ENCODE assay signal across 1 cellular context in the genomic region with DNA sequence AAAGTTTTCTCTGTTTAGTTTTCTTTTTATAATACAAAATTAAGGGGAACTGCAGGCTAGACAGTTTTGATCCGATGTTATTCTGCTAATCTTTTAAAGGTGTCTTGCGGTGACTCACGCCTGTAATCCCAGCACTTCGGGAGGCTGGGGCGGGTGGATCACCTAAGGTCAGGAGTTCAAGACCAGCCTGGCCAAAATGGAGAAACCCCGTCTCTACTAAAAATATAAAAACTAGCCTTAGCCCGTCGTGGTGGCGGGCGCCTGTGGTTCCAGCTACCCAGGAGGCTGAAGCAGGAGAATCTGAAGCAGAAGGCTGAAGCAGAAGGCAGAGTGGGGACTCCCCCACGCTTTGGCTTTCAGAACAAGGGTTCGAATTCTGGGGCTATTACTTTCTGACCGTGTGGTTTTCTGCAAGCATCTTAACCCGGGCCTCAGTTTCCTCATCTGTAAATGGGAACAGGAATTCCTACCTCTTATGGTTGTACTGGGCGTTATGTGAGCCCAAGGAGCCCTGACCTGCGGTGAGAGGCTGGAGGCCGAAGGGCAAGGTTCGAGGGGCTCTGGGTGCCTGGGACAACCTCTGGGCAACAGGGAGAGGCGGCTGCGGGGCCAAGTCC.
TF ChIP-seq lines count a peak whose summit lies in the region.

No MANE protein-coding gene starts in this region.

TF ChIP-seq in K562, 482 proteins besides CTCF, POLR2A, EP300 and RAD21 (continues in another document):
- TF ChIP-seq ZNF212 (CRISPR knock-in tag; IDR thresholded peaks at IDR 0.05) (no peak), ETV5 (CRISPR knock-in tag; IDR thresholded peaks at IDR 0.05; ENCODE audit: low read depth) (no peak), SRSF1 (IDR thresholded peaks at IDR 0.05; ENCODE audit: low read depth, low read length) (no peak), TEAD2 (tag; IDR thresholded peaks at IDR 0.05) (no peak), HNRNPL (IDR thresholded peaks at IDR 0.05; ENCODE audit: low read depth, low read length) (no peak), ZNF347 (CRISPR knock-in tag; IDR thresholded peaks at IDR 0.05; ENCODE audit: low read depth) (no peak), CEBPG (CRISPR knock-in tag; IDR thresholded peaks at IDR 0.05) (no peak), CEBPG (tag; conservative IDR thresholded peaks at IDR 0.05 in 1 of 2, IDR thresholded peaks at IDR 0.05 in 1 of 2) (no peak), KLF6 (CRISPR knock-in tag; IDR thresholded peaks at IDR 0.05; ENCODE audit: borderline replicate concordance) (no peak), ZNF76 (CRISPR knock-in tag; IDR thresholded peaks at IDR 0.05; ENCODE audit: borderline replicate concordance) (no peak), ZNF79 (CRISPR knock-in tag; IDR thresholded peaks at IDR 0.05; ENCODE audit: low read depth) (no peak), ZNF124 (CRISPR knock-in tag; IDR thresholded peaks at IDR 0.05) (no peak), KDM2B (CRISPR knock-in tag; IDR thresholded peaks at IDR 0.05) (no peak), IRF2 (CRISPR knock-in tag; IDR thresholded peaks at IDR 0.05) (no peak), FOXJ2 (tag; IDR thresholded peaks at IDR 0.05) (no peak), MTF1 (CRISPR knock-in tag; IDR thresholded peaks at IDR 0.05; ENCODE audit: borderline replicate concordance) (no peak), MCM2 (IDR thresholded peaks at IDR 0.05; ENCODE audit: low read depth) (no peak), BRCA1 (IDR thresholded peaks at IDR 0.05) (no peak), BRCA1 (CRISPR knock-in tag; IDR thresholded peaks at IDR 0.05) (no peak), L3MBTL2 (IDR thresholded peaks at IDR 0.05) (no peak), ETS2 (tag; IDR thresholded peaks at IDR 0.05; ENCODE audit: borderline replicate concordance, poor library complexity, severe bottlenecking) (no peak), SMARCE1 (IDR thresholded peaks at IDR 0.05) (0 out of 2 replicates have a peak, but pooled peaks have one; percentile 16), ZNF134 (CRISPR knock-in tag; conservative IDR thresholded peaks at IDR 0.05) (no peak), ZNF431 (CRISPR knock-in tag; IDR thresholded peaks at IDR 0.05) (no peak), CTBP1 (IDR thresholded peaks at IDR 0.05; ENCODE audit: borderline replicate concordance) (no peak), MIER1 (IDR thresholded peaks at IDR 0.05; ENCODE audit: low read depth) (no peak), CC2D1A (IDR thresholded peaks at IDR 0.05) (no peak; the same call in 1 of the 2 replicates), DPF2 (IDR thresholded peaks at IDR 0.05) (peak; percentile 66), TAF1 (IDR thresholded peaks at IDR 0.05; ENCODE audit: control insufficient read depth, extremely low read depth, insufficient read depth, low read length, severe bottlenecking) (no peak), ZNF583 (CRISPR knock-in tag; IDR thresholded peaks at IDR 0.05) (no peak), ASH1L (IDR thresholded peaks at IDR 0.05; ENCODE audit: borderline replicate concordance, low read depth, partially characterized antibody) (no peak), RFX7 (CRISPR knock-in tag; IDR thresholded peaks at IDR 0.05) (no peak), RBM34 (IDR thresholded peaks at IDR 0.05; ENCODE audit: borderline replicate concordance, insufficient read depth, low read length) (no peak), JUND (IDR thresholded peaks at IDR 0.05; ENCODE audit: borderline replicate concordance, low read depth, low read length) (peak; percentile 65), JUND (tag; IDR thresholded peaks at IDR 0.05; ENCODE audit: borderline replicate concordance, low read depth, low read length) (no peak), KHSRP (IDR thresholded peaks at IDR 0.05) (no peak)
- TF ChIP-seq, protein P1, sequence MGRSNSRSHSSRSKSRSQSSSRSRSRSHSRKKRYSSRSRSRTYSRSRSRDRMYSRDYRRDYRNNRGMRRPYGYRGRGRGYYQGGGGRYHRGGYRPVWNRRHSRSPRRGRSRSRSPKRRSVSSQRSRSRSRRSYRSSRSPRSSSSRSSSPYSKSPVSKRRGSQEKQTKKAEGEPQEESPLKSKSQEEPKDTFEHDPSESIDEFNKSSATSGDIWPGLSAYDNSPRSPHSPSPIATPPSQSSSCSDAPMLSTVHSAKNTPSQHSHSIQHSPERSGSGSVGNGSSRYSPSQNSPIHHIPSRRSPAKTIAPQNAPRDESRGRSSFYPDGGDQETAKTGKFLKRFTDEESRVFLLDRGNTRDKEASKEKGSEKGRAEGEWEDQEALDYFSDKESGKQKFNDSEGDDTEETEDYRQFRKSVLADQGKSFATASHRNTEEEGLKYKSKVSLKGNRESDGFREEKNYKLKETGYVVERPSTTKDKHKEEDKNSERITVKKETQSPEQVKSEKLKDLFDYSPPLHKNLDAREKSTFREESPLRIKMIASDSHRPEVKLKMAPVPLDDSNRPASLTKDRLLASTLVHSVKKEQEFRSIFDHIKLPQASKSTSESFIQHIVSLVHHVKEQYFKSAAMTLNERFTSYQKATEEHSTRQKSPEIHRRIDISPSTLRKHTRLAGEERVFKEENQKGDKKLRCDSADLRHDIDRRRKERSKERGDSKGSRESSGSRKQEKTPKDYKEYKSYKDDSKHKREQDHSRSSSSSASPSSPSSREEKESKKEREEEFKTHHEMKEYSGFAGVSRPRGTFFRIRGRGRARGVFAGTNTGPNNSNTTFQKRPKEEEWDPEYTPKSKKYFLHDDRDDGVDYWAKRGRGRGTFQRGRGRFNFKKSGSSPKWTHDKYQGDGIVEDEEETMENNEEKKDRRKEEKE (IDR thresholded peaks at IDR 0.05; ENCODE audit: borderline replicate concordance in 1 of 2, control insufficient read depth in 1 of 2, low read depth in 2 of 2, low read length in 1 of 2) = no peak
- TF ChIP-seq, protein P2, sequence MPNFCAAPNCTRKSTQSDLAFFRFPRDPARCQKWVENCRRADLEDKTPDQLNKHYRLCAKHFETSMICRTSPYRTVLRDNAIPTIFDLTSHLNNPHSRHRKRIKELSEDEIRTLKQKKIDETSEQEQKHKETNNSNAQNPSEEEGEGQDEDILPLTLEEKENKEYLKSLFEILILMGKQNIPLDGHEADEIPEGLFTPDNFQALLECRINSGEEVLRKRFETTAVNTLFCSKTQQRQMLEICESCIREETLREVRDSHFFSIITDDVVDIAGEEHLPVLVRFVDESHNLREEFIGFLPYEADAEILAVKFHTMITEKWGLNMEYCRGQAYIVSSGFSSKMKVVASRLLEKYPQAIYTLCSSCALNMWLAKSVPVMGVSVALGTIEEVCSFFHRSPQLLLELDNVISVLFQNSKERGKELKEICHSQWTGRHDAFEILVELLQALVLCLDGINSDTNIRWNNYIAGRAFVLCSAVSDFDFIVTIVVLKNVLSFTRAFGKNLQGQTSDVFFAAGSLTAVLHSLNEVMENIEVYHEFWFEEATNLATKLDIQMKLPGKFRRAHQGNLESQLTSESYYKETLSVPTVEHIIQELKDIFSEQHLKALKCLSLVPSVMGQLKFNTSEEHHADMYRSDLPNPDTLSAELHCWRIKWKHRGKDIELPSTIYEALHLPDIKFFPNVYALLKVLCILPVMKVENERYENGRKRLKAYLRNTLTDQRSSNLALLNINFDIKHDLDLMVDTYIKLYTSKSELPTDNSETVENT (CRISPR knock-in tag; IDR thresholded peaks at IDR 0.05) = no peak
- TF ChIP-seq, protein P3, sequence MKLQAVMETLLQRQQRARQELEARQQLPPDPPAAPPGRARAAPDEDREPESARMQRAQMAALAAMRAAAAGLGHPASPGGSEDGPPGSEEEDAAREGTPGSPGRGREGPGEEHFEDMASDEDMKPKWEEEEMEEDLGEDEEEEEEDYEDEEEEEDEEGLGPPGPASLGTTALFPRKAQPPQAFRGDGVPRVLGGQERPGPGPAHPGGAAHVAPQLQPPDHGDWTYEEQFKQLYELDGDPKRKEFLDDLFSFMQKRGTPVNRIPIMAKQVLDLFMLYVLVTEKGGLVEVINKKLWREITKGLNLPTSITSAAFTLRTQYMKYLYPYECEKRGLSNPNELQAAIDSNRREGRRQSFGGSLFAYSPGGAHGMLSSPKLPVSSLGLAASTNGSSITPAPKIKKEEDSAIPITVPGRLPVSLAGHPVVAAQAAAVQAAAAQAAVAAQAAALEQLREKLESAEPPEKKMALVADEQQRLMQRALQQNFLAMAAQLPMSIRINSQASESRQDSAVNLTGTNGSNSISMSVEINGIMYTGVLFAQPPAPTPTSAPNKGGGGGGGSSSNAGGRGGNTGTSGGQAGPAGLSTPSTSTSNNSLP (IDR thresholded peaks at IDR 0.05; ENCODE audit: borderline replicate concordance, low read depth, low read length) = no peak
- TF ChIP-seq, protein P4, sequence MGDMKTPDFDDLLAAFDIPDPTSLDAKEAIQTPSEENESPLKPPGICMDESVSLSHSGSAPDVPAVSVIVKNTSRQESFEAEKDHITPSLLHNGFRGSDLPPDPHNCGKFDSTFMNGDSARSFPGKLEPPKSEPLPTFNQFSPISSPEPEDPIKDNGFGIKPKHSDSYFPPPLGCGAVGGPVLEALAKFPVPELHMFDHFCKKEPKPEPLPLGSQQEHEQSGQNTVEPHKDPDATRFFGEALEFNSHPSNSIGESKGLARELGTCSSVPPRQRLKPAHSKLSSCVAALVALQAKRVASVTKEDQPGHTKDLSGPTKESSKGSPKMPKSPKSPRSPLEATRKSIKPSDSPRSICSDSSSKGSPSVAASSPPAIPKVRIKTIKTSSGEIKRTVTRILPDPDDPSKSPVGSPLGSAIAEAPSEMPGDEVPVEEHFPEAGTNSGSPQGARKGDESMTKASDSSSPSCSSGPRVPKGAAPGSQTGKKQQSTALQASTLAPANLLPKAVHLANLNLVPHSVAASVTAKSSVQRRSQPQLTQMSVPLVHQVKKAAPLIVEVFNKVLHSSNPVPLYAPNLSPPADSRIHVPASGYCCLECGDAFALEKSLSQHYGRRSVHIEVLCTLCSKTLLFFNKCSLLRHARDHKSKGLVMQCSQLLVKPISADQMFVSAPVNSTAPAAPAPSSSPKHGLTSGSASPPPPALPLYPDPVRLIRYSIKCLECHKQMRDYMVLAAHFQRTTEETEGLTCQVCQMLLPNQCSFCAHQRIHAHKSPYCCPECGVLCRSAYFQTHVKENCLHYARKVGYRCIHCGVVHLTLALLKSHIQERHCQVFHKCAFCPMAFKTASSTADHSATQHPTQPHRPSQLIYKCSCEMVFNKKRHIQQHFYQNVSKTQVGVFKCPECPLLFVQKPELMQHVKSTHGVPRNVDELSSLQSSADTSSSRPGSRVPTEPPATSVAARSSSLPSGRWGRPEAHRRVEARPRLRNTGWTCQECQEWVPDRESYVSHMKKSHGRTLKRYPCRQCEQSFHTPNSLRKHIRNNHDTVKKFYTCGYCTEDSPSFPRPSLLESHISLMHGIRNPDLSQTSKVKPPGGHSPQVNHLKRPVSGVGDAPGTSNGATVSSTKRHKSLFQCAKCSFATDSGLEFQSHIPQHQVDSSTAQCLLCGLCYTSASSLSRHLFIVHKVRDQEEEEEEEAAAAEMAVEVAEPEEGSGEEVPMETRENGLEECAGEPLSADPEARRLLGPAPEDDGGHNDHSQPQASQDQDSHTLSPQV (IDR thresholded peaks at IDR 0.05) = peak; percentile 52; the same call in 1 of the 2 replicates
- TF ChIP-seq, protein P5, sequence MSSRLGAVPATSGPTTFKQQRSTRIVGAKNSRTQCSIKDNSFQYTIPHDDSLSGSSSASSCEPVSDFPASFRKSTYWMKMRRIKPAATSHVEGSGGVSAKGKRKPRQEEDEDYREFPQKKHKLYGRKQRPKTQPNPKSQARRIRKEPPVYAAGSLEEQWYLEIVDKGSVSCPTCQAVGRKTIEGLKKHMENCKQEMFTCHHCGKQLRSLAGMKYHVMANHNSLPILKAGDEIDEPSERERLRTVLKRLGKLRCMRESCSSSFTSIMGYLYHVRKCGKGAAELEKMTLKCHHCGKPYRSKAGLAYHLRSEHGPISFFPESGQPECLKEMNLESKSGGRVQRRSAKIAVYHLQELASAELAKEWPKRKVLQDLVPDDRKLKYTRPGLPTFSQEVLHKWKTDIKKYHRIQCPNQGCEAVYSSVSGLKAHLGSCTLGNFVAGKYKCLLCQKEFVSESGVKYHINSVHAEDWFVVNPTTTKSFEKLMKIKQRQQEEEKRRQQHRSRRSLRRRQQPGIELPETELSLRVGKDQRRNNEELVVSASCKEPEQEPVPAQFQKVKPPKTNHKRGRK (tag; IDR thresholded peaks at IDR 0.05) = no peak
- TF ChIP-seq, protein P6, sequence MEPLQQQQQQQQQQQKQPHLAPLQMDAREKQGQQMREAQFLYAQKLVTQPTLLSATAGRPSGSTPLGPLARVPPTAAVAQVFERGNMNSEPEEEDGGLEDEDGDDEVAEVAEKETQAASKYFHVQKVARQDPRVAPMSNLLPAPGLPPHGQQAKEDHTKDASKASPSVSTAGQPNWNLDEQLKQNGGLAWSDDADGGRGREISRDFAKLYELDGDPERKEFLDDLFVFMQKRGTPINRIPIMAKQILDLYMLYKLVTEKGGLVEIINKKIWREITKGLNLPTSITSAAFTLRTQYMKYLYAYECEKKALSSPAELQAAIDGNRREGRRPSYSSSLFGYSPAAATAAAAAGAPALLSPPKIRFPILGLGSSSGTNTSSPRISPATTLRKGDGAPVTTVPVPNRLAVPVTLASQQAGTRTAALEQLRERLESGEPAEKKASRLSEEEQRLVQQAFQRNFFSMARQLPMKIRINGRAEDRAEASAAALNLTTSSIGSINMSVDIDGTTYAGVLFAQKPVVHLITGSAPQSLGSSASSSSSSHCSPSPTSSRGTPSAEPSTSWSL (CRISPR knock-in tag; IDR thresholded peaks at IDR 0.05; ENCODE audit: borderline replicate concordance) = 0 out of 2 replicates have a peak, but pooled peaks have one; percentile 8
- TF ChIP-seq, protein P7, sequence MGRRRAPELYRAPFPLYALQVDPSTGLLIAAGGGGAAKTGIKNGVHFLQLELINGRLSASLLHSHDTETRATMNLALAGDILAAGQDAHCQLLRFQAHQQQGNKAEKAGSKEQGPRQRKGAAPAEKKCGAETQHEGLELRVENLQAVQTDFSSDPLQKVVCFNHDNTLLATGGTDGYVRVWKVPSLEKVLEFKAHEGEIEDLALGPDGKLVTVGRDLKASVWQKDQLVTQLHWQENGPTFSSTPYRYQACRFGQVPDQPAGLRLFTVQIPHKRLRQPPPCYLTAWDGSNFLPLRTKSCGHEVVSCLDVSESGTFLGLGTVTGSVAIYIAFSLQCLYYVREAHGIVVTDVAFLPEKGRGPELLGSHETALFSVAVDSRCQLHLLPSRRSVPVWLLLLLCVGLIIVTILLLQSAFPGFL (CRISPR knock-in tag; IDR thresholded peaks at IDR 0.05) = no peak
- TF ChIP-seq, protein P8, sequence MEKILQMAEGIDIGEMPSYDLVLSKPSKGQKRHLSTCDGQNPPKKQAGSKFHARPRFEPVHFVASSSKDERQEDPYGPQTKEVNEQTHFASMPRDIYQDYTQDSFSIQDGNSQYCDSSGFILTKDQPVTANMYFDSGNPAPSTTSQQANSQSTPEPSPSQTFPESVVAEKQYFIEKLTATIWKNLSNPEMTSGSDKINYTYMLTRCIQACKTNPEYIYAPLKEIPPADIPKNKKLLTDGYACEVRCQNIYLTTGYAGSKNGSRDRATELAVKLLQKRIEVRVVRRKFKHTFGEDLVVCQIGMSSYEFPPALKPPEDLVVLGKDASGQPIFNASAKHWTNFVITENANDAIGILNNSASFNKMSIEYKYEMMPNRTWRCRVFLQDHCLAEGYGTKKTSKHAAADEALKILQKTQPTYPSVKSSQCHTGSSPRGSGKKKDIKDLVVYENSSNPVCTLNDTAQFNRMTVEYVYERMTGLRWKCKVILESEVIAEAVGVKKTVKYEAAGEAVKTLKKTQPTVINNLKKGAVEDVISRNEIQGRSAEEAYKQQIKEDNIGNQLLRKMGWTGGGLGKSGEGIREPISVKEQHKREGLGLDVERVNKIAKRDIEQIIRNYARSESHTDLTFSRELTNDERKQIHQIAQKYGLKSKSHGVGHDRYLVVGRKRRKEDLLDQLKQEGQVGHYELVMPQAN (IDR thresholded peaks at IDR 0.05; ENCODE audit: borderline replicate concordance) = no peak
